Comparison of ENCODE assay signal across 8 cellular contexts in genomic region chr1:68160935-68161334, GRCh38.
A peak's percentile ranks its signal among the peaks of the same experiment; 100 is the strongest.
DNase-seq lines count a peak whose midpoint lies in the region; ATAC-seq and TF ChIP-seq lines count a peak whose summit lies in the region.
"Not testable (repeated sequence)": the region's sequence is repeated elsewhere in the genome, so short reads cannot be mapped to it uniquely, and the experiment has no call there.

No MANE protein-coding gene starts in this region.

- peaks cover 64% of the 10 kb centered on the region for H3K36me3 Mint-ChIP-seq in nephron progenitor cell (ENCODE audit: low read depth)

- H3K27me3 Mint-ChIP-seq in nephron progenitor cell (ENCODE audit: low read depth, poor library complexity): not testable (repeated sequence)

- TF ChIP-seq CTCF in GM13976 (IDR thresholded peaks at IDR 0.05; ENCODE audit: borderline replicate concordance, control extremely low read depth, extremely low read depth, insufficient read depth, missing control alignments); nephron progenitor cell (IDR thresholded peaks at IDR 0.05): not testable (repeated sequence)

- peak overlapping the region; percentile 42 for H3K27ac Mint-ChIP-seq in nephron progenitor cell

- H3K4me1 Mint-ChIP-seq in nephron progenitor cell: not testable (repeated sequence)

- in situ Hi-C loops in GM13976 (cut with MboI; ENCODE audit: low sequenced_read_pairs, unreplicated experiment): not testable (repeated sequence)

- DNase-seq in GM13976 (ENCODE audit: low spot score): peak; percentile 30
- DNase-seq in nephron progenitor cell: not testable (repeated sequence)

- not testable (repeated sequence) for H3K4me3 Mint-ChIP-seq in nephron progenitor cell

- ATAC-seq in GM18870 (IDR thresholded peaks at IDR 0.05; ENCODE audit: unreplicated experiment) (peak; percentile 93), GM19463 (IDR thresholded peaks at IDR 0.05; ENCODE audit: unreplicated experiment) (peak; percentile 82), GM21619 (IDR thresholded peaks at IDR 0.05; ENCODE audit: unreplicated experiment) (peak; percentile 89), HG02852 (IDR thresholded peaks at IDR 0.05; ENCODE audit: unreplicated experiment) (peak; percentile 96), HG03135 (IDR thresholded peaks at IDR 0.05; ENCODE audit: unreplicated experiment) (peak; percentile 81), HG03558 (IDR thresholded peaks at IDR 0.05; ENCODE audit: extremely low read depth, unreplicated experiment) (peak; percentile 90)

- H3K9me3 Mint-ChIP-seq in nephron progenitor cell: not testable (repeated sequence)
